Comparison of ENCODE assay signal across 25 cellular contexts in the genomic region with DNA sequence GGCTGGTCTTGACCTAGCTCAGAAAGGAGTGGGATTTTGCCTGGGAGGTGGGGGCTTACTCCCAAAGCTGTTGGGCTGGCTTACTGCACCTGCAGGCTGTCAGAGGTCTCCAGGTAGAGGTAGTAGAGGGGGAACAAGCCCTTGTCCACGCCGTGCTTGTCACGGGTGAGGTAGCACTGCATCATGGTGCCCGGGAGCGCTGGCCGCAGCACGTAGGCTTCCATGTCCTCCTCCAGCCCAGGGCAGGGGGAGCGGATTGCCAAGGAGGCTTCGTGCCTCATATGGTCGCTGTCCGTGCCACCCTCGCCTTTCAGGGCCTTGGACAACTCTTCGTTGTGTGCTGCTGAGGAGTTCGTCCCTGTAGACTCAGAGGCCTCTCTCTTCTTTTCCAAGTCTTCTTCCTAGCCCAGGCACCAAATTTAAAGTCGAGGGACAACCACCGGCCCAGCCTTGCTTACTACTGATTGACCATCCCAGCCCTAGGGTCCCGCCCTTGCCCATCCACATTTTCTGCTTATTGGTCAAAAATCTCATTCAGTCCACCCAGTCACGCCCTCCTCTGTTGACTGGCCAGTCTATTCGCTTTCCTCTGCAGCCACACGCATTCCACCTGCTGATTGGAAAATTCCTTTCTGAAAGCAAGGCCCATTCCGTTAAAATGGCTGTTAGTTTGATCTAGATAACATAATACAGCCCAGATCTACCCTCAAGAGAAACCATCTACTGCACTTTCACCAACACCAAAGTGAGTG. TPM values are rescaled to one million over a fixed set of nuclear protein-coding genes. Genes with fewer than 3 reads are reported as not detected.
"Had no signal": no experiment of that assay in that cellular context is flagged by ENCODE, and none has a peak within 500 bp of the region (broad histone marks: within the 10 kb centered on the region; RNA-seq: fewer than 3 reads in every experiment).

No MANE protein-coding gene starts in this region.

- DNase-seq: activated CD4-positive, alpha-beta T cell treated with anti-CD3 and anti-CD28 coated beads for 1 hour; activated CD4-positive, alpha-beta T cell treated with anti-CD3 and anti-CD28 coated beads, Interleukin-2, amount 50 U/mL, for 1 hour; activated T-cell treated with anti-CD3 and anti-CD28 coated beads, Interleukin-2, amount 50 U/mL, for 1 hour; brain microvascular endothelial cell; central memory CD4-positive, alpha-beta T cell; dermis blood vessel endothelial cell; effector CD8-positive, alpha-beta T cell; foreskin melanocyte; left ventricle myocardium inferior; nephron progenitor cell; occipital lobe; right lobe of liver; stimulated activated CD4-positive, alpha-beta T cell treated with anti-CD3 and anti-CD28 coated beads, Interleukin-1b, Interleukin-23, amount 100 ng/mL, for 48 hours; T-helper 1 cell; WERI-Rb-1 had no signal

- H3K36me3 ChIP-seq: ascending aorta, brain microvascular endothelial cell, left ventricle myocardium inferior, right lobe of liver, suprapubic skin, tibial nerve, WERI-Rb-1 had no signal

- H3K36me3 Mint-ChIP-seq: activated naive CD4-positive, alpha-beta T cell treated with anti-CD3 and anti-CD28 coated beads, Interleukin-2, amount 50 U/mL, for 72 hours had no signal

- H3K4me1 ChIP-seq: ascending aorta, left ventricle myocardium inferior, right lobe of liver, suprapubic skin, tibial nerve had no signal

- H3K4me2 ChIP-seq: hepatocyte had no signal

- H3K4me3 ChIP-seq: ascending aorta, hepatocyte, left ventricle myocardium inferior, right lobe of liver, skin epidermis, suprapubic skin, tibial nerve had no signal

- ATAC-seq: activated naive CD4-positive, alpha-beta T cell treated with anti-CD3 and anti-CD28 coated beads, Interleukin-2, amount 50 U/mL, for 72 hours had no signal

- H3K9me3 Mint-ChIP-seq: activated naive CD4-positive, alpha-beta T cell treated with anti-CD3 and anti-CD28 coated beads, Interleukin-2, amount 50 U/mL, for 72 hours; stimulated activated naive CD8-positive, alpha-beta T cell treated with anti-CD3 and anti-CD28 coated beads, Interleukin-15, Interleukin-2, amounts not matched to agents 100 ng/mL and 50 ng/mL, for 24 hours had no signal

- H2AFZ ChIP-seq: hepatocyte had no signal

- H3K9me3 ChIP-seq: ascending aorta, left ventricle myocardium inferior, right lobe of liver, suprapubic skin, tibial nerve had no signal

- H3K27ac Mint-ChIP-seq: activated naive CD4-positive, alpha-beta T cell treated with anti-CD3 and anti-CD28 coated beads, Interleukin-2, amount 50 U/mL, for 72 hours; nephron progenitor cell; stimulated activated naive CD8-positive, alpha-beta T cell treated with anti-CD3 and anti-CD28 coated beads, Interleukin-15, Interleukin-2, amounts not matched to agents 100 ng/mL and 50 ng/mL, for 24 hours had no signal

- H3K79me2 ChIP-seq: hepatocyte had no signal

- H3K4me3 Mint-ChIP-seq: nephron progenitor cell; stimulated activated naive CD8-positive, alpha-beta T cell treated with anti-CD3 and anti-CD28 coated beads, Interleukin-15, Interleukin-2, amounts not matched to agents 100 ng/mL and 50 ng/mL, for 24 hours had no signal

- FAIRE-seq: TTC549 had no signal

- H3K27ac ChIP-seq: ascending aorta, brain microvascular endothelial cell, hepatocyte, left ventricle myocardium inferior, right lobe of liver, skin epidermis, suprapubic skin, tibial nerve, WERI-Rb-1 had no signal

- H3K27me3 ChIP-seq: ascending aorta, brain microvascular endothelial cell, hepatocyte, right lobe of liver, suprapubic skin, tibial nerve had no signal

RNA-seq across cellular contexts. Expression of a gene that starts 10.5 kb away (rescaled TPM):
- total RNA-seq: ascending aorta, hepatocyte, myocyte, occipital lobe, right lobe of liver, suprapubic skin, urinary bladder had no signal
- polyA plus RNA-seq: hepatocyte had no signal

RNA-seq across cellular contexts. Expression of a gene that starts 45.5 kb away (rescaled TPM):
- total RNA-seq: ascending aorta, dermis blood vessel endothelial cell, left ventricle myocardium inferior, occipital lobe had no signal
